ENCODE assay signal across 8 cellular contexts in the genomic region with DNA sequence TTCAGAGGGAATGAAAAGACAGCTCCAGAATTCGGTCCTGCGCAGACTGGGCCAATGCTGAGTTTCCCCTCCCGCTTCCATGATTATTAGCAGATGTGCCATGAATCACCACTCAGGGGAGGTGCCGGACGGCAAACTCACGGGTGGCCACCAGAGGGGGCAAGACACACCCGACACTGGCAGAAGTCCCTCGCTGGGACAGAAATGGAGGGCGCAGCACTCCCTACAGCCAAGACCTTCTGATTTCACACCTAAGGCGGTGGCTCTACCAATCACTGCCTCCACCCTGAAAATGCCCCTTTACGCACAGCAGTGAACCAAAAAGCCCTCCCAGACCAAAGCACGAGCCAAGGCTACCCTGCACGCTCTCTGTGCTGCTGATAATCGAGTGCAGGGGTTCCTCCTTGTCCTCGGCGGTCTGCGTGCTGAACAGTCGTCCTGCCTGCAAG. TPM values are rescaled to one million over a fixed set of nuclear protein-coding genes. Genes with fewer than 3 reads are reported as not detected.
DNase-seq lines count a peak whose midpoint lies in the region; ATAC-seq, FAIRE-seq and TF ChIP-seq lines count a peak whose summit lies in the region.

No MANE protein-coding gene starts in this region.

- H3K9me3 ChIP-seq in DND-41 (ENCODE audit: insufficient read depth, low read length, severe bottlenecking), result no peaks in the 10 kb centered on the region
- H3K9me3 ChIP-seq in kidney (ENCODE audit: control insufficient read depth in 1 of 2, low read length in 2 of 2), result no peaks in the 10 kb centered on the region

- H2AFZ ChIP-seq in DND-41 (ENCODE audit: low read depth, low read length), result no peak overlapping the region

- DNase-seq in DND-41 (peak; percentile 82), NCI-H2227 treated with DMSO at 0.1 percent for 48 hours (lab: John Stamatoyannopoulos, UW) (peak; percentile 68), caudate nucleus (lab: John Stamatoyannopoulos, UW) (peak in 60 of 61 donors; percentile 16 to 95 (median 81)), kidney (peak; percentile 96)
- DNase-seq in activated CD4-positive, CD25-positive, alpha-beta regulatory T cell treated with anti-CD3 and anti-CD28 coated beads, Interleukin-2, amount 50 U/mL, for 72 hours, result peak; percentile 81
- peak; percentile 77 for DNase-seq in stimulated activated CD4-positive, alpha-beta T cell treated with anti-CD3 and anti-CD28 coated beads, Interleukin-12 subunit alpha, Interleukin-12 subunit beta, amount 100 ng/mL, for 4 hours

- intact Hi-C loops in kidney (cut with DNase I), result no loop called here

- no peak overlapping the region for H3K4me2 ChIP-seq in DND-41 (ENCODE audit: insufficient read depth, low read length)

- H3K27me3 ChIP-seq in DND-41 (ENCODE audit: insufficient read depth, low read length, poor library complexity), result no peaks in the 10 kb centered on the region

- H3K4me1 ChIP-seq in DND-41 (ENCODE audit: insufficient read depth, low read length) (no peaks in the 10 kb centered on the region), kidney (ENCODE audit: control insufficient read depth in 1 of 2, insufficient read depth in 1 of 2, low read depth in 1 of 2, low read length in 2 of 2) (peaks cover 0 to 7% of the 10 kb centered on the region in 2 donors)

- H3K9ac ChIP-seq in DND-41 (ENCODE audit: low read depth, low read length), result no peak overlapping the region
- peak overlapping the region in 1 of 2 donors; percentile 17 for H3K9ac ChIP-seq in kidney (ENCODE audit: low read length in 2 of 2)

- TF ChIP-seq CTCF in DND-41 (IDR thresholded peaks at IDR 0.05; ENCODE audit: borderline replicate concordance, extremely low read depth, low read length, poor library complexity, severe bottlenecking) (peak; percentile 96), kidney (IDR thresholded peaks at IDR 0.05; ENCODE audit: borderline replicate concordance, extremely low read depth, insufficient read depth) (peak; percentile 85)

- H3K36me3 ChIP-seq in DND-41 (ENCODE audit: insufficient read depth, low read length) (peaks cover 25% of the 10 kb centered on the region), kidney (ENCODE audit: control insufficient read depth in 1 of 2, insufficient read depth in 2 of 2, low read length in 2 of 2) (peaks cover 9 to 11% of the 10 kb centered on the region in 2 donors)

- H3K4me3 ChIP-seq in DND-41 (ENCODE audit: low read depth in 1 of 2, low read length in 2 of 2), result no peak overlapping the region
- H3K4me3 ChIP-seq in kidney (ENCODE audit: low read length in 2 of 2), result peak overlapping the region; percentile 46 to 72

- FAIRE-seq in kidney (lab: Jason Lieb, UNC), result no peak

- peaks cover 64% of the 10 kb centered on the region for H4K20me1 ChIP-seq in DND-41 (ENCODE audit: insufficient read depth, low read length)

- ATAC-seq in DND-41 (ENCODE audit: insufficient read depth, low read depth) (peak; percentile 92), HG02852 (IDR thresholded peaks at IDR 0.05; ENCODE audit: unreplicated experiment) (peak; percentile 61), GM19328 (IDR thresholded peaks at IDR 0.05; ENCODE audit: unreplicated experiment) (no peak)

- H3K79me2 ChIP-seq in DND-41 (ENCODE audit: insufficient read depth, low read length), result no peaks in the 10 kb centered on the region

- H3K27ac ChIP-seq in DND-41 (ENCODE audit: low read length), result no peak overlapping the region
- peak overlapping the region; percentile 74 for H3K27ac ChIP-seq in caudate nucleus (ENCODE audit: low read depth, low read length)
- no peak overlapping the region for H3K27ac ChIP-seq in kidney (ENCODE audit: low read depth in 2 of 2, low read length in 2 of 2)

RNA-seq across cellular contexts. Expression of gene TRAP1, which starts 26.8 kb away (rescaled TPM):
- 86.3 TPM for total RNA-seq in kidney
- polyA plus RNA-seq in kidney (ENCODE audit: insufficient read depth, low read depth, low replicate concordance), result 88.8 TPM

RNA-seq across cellular contexts. Expression of gene DNASE1, which starts 36.0 kb away (rescaled TPM):
- total RNA-seq in kidney, result 16.1 TPM
- polyA plus RNA-seq in kidney (ENCODE audit: insufficient read depth, low read depth, low replicate concordance), result 116 TPM

Comparison
In these comparisons a context has a peak if more than half of its experiments do, and no peak if none do; other contexts are left out.
1. H3K4me3 ChIP-seq: peak in kidney (2 of 2); none in DND-41 (0 of 2).
2. Peak in every context shown above with its lines, with median percentiles within 50 percentile points of each other: DNase-seq.